Comparison of ENCODE assay signal across 2 cellular contexts in the genomic region with DNA sequence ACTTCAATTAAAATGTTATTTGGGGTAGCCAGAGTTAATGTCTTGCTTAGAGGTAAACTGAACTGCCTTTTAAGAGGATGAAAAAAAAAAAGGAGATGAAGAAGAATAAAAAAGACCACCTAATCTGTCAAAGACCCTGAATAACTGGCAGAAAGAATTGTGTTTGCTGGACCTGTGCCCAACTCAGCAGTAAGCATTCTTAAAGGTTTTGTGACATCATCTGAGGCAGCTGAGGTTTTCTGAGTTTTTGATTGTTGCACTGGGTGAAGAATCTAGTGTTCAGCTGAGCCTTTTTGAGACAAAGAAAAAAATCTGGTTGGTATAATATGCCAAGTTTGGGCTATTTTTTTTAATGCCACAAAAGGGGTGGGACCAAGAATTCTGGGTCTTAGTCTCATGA.
TF ChIP-seq lines count a peak whose summit lies in the region.

No MANE protein-coding gene starts in this region.

TF ChIP-seq in endothelial cell of umbilical vein, 7 proteins besides CTCF, POLR2A, EP300 and RAD21 (continued from another document):
- TF ChIP-seq MAX (IDR thresholded peaks at IDR 0.05; ENCODE audit: insufficient read depth, insufficient read length) (no peak), MYC (IDR thresholded peaks at IDR 0.05; ENCODE audit: low read depth, low read length) (no peak)

TF ChIP-seq in SK-N-SH treated with all-trans-retinoic acid at 6 μM for 48 hours, 23 proteins besides CTCF, POLR2A, EP300 and RAD21 (continued from another document):
- TF ChIP-seq RARB (CRISPR knock-in tag; IDR thresholded peaks at IDR 0.05) (no peak), TCF4 (CRISPR knock-in tag; IDR thresholded peaks at IDR 0.05; ENCODE audit: borderline replicate concordance) (no peak), POU6F1 (CRISPR knock-in tag; IDR thresholded peaks at IDR 0.05; ENCODE audit: borderline replicate concordance, low read depth) (no peak), ZNF70 (CRISPR knock-in tag; IDR thresholded peaks at IDR 0.05) (no peak), ZFP30 (CRISPR knock-in tag; IDR thresholded peaks at IDR 0.05) (no peak)
TF ChIP-seq in SK-N-SH treated with all-trans-retinoic acid at 6 μM for 48 hours: peak in this region for 0.
